Comparison of ENCODE assay signal across 10 cellular contexts in genomic region chr13:44155422-44156293, GRCh38.
DNase-seq lines count a peak whose midpoint lies in the region; ATAC-seq and TF ChIP-seq lines count a peak whose summit lies in the region.
"Had no signal": no experiment of that assay in that cellular context is flagged by ENCODE, and none has a peak within 500 bp of the region (broad histone marks: within the 10 kb centered on the region; RNA-seq: fewer than 3 reads in every experiment).

No MANE protein-coding gene starts in this region.

- DNase-seq in EH (ENCODE audit: low read depth) (peak; percentile 59), astrocyte of the hippocampus (ENCODE audit: low read depth, low spot score) (peak; percentile 55), iPS-NIHi11 (ENCODE audit: low spot score) (peak; percentile 53), retinal pigment epithelial cell (ENCODE audit: low read depth) (no peak), D341Med (ENCODE audit: low spot score) (no peak), COR-L47 (lab: John Stamatoyannopoulos, UW) (no peak)
- DNase-seq in activated effector memory CD4-positive, alpha-beta T cell treated with Interleukin-2 at 50 U/mL for 16 hours: no peak
- DNase-seq: activated naive CD4-positive, alpha-beta T cell treated with anti-CD3 and anti-CD28 coated beads, Interleukin-2, amount 10 ng/mL, durations not matched to agents 7 days and 5 days had no signal

- no peak for TF ChIP-seq CTCF in retinal pigment epithelial cell (conservative IDR thresholded peaks at IDR 0.05; ENCODE audit: low read depth, low read length)

- ATAC-seq in GM18907 (IDR thresholded peaks at IDR 0.05; ENCODE audit: unreplicated experiment): no peak
- ATAC-seq: Panc1 had no signal

- H3K4me3 ChIP-seq in retinal pigment epithelial cell (ENCODE audit: low read length): peak overlapping the region; percentile 28

Comparison
In these comparisons a context has a peak if more than half of its experiments do, and no peak if none do; other contexts are left out.
1. DNase-seq: peak in EH (single experiment), astrocyte of the hippocampus (single experiment) and iPS-NIHi11 (single experiment); none in retinal pigment epithelial cell (single experiment), D341Med (single experiment), COR-L47 (single experiment) and activated effector memory CD4-positive, alpha-beta T cell treated with Interleukin-2 at 50 U/mL for 16 hours (single experiment).